In the genomic region with DNA sequence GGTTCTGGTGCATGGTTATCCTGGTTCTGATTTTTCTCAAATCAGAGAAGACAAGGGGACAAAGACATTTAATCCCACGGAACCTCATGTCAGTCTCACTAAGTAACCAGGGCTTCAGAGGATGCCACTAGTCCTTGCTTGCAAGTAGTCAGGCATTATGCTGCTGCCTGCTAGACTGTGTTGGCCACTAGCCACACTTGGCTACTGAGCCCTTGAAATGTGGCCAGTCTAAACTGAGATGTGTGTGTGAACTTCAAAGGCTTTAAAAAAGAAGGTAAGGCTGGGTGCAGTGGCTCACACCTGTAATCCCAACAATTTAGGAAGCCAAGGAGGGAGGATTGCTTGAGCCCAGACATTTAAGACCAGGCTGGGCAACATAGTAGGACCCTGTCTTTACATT, we compare ENCODE assay signal across 1 cellular context.
TF ChIP-seq lines count a peak whose summit lies in the region.

No MANE protein-coding gene starts in this region.

TF ChIP-seq in HCT116, 20 proteins besides CTCF, POLR2A, EP300 and RAD21 (continued from another document):
- TF ChIP-seq, protein P1, sequence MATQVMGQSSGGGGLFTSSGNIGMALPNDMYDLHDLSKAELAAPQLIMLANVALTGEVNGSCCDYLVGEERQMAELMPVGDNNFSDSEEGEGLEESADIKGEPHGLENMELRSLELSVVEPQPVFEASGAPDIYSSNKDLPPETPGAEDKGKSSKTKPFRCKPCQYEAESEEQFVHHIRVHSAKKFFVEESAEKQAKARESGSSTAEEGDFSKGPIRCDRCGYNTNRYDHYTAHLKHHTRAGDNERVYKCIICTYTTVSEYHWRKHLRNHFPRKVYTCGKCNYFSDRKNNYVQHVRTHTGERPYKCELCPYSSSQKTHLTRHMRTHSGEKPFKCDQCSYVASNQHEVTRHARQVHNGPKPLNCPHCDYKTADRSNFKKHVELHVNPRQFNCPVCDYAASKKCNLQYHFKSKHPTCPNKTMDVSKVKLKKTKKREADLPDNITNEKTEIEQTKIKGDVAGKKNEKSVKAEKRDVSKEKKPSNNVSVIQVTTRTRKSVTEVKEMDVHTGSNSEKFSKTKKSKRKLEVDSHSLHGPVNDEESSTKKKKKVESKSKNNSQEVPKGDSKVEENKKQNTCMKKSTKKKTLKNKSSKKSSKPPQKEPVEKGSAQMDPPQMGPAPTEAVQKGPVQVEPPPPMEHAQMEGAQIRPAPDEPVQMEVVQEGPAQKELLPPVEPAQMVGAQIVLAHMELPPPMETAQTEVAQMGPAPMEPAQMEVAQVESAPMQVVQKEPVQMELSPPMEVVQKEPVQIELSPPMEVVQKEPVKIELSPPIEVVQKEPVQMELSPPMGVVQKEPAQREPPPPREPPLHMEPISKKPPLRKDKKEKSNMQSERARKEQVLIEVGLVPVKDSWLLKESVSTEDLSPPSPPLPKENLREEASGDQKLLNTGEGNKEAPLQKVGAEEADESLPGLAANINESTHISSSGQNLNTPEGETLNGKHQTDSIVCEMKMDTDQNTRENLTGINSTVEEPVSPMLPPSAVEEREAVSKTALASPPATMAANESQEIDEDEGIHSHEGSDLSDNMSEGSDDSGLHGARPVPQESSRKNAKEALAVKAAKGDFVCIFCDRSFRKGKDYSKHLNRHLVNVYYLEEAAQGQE (IDR thresholded peaks at IDR 0.05; ENCODE audit: low read depth) = no peak
